In genomic region chr12:110498984-110499706, GRCh38 we compare ENCODE assay signal across 10 cellular contexts. TPM values are rescaled to one million over a fixed set of nuclear protein-coding genes. Genes with fewer than 3 reads are reported as not detected.
DNase-seq lines count a peak whose midpoint lies in the region; ATAC-seq and TF ChIP-seq lines count a peak whose summit lies in the region.
"Had no signal": no experiment of that assay in that cellular context is flagged by ENCODE, and none has a peak within 500 bp of the region (broad histone marks: within the 10 kb centered on the region; RNA-seq: fewer than 3 reads in every experiment).

No MANE protein-coding gene starts in this region.

- no peak for TF ChIP-seq POLR2A in esophagus squamous epithelium (IDR thresholded peaks at IDR 0.05)

- H3K27me3 Mint-ChIP-seq in activated CD8-positive, alpha-beta memory T cell treated with anti-CD3 and anti-CD28 coated beads, Interleukin-2, amount 10 ng/mL, durations not matched to agents 7 days and 5 days = no peaks in the 10 kb centered on the region

- H3K4me1 ChIP-seq in esophagus squamous epithelium = peaks cover 5 to 44% (median 17%) of the 10 kb centered on the region in 3 donors

- H3K27ac Mint-ChIP-seq in activated CD8-positive, alpha-beta memory T cell treated with anti-CD3 and anti-CD28 coated beads, Interleukin-2, amount 10 ng/mL, durations not matched to agents 7 days and 5 days = peak overlapping the region; percentile 82
- peak overlapping the region; percentile 71 for H3K27ac Mint-ChIP-seq in stimulated activated effector memory CD8-positive, alpha-beta T cell treated with anti-CD3 and anti-CD28 coated beads, Interleukin-12 subunit alpha, Interleukin-12 subunit beta, amount 100 ng/mL, for 72 hours

- WGBS in esophagus squamous epithelium, 2 donors = 30 to 37% methylated on average over 4 of the region's 4 CpGs

- peaks cover 37% of the 10 kb centered on the region for H3K4me1 Mint-ChIP-seq in activated CD8-positive, alpha-beta memory T cell treated with anti-CD3 and anti-CD28 coated beads, Interleukin-2, amount 10 ng/mL, durations not matched to agents 7 days and 5 days
- H3K4me1 Mint-ChIP-seq in stimulated activated effector memory CD8-positive, alpha-beta T cell treated with anti-CD3 and anti-CD28 coated beads, Interleukin-12 subunit alpha, Interleukin-12 subunit beta, amount 100 ng/mL, for 72 hours = peaks cover 26% of the 10 kb centered on the region

- intact Hi-C loops in esophagus squamous epithelium (cut with DNase I) = no loop called here

- no peak overlapping the region for H3K4me3 ChIP-seq in esophagus squamous epithelium

- no peak for ATAC-seq in activated CD8-positive, alpha-beta memory T cell treated with anti-CD3 and anti-CD28 coated beads, Interleukin-2, amount 10 ng/mL, durations not matched to agents 7 days and 5 days
- no peak for ATAC-seq in stimulated activated effector memory CD8-positive, alpha-beta T cell treated with anti-CD3 and anti-CD28 coated beads, Interleukin-12 subunit alpha, Interleukin-12 subunit beta, amount 100 ng/mL, for 72 hours
- no peak for ATAC-seq in HG03432 (IDR thresholded peaks at IDR 0.05; ENCODE audit: unreplicated experiment)
- no peak for ATAC-seq in HG02798 (IDR thresholded peaks at IDR 0.05; ENCODE audit: poor library complexity, unreplicated experiment)
- ATAC-seq: left ventricle myocardium superior had no signal

- H3K9me3 ChIP-seq in esophagus squamous epithelium = no peaks in the 10 kb centered on the region

- peak overlapping the region; percentile 0 to 97 (median 52) for H3K27ac ChIP-seq in esophagus squamous epithelium

- peaks cover 37% of the 10 kb centered on the region for H3K36me3 Mint-ChIP-seq in activated CD8-positive, alpha-beta memory T cell treated with anti-CD3 and anti-CD28 coated beads, Interleukin-2, amount 10 ng/mL, durations not matched to agents 7 days and 5 days
- H3K36me3 Mint-ChIP-seq in stimulated activated effector memory CD8-positive, alpha-beta T cell treated with anti-CD3 and anti-CD28 coated beads, Interleukin-12 subunit alpha, Interleukin-12 subunit beta, amount 100 ng/mL, for 72 hours = peaks cover 85% of the 10 kb centered on the region

- DNase-seq in activated CD8-positive, alpha-beta memory T cell treated with anti-CD3 and anti-CD28 coated beads, Interleukin-2, amount 10 ng/mL, durations not matched to agents 7 days and 5 days = no peak
- DNase-seq in activated CD8-positive, alpha-beta memory T cell treated with anti-CD3 and anti-CD28 coated beads, Interleukin-2, amount 50 U/mL, for 48 hours = no peak
- DNase-seq in SIG-M5 (lab: John Stamatoyannopoulos, UW) (peak; percentile 41), esophagus squamous epithelium (lab: John Stamatoyannopoulos, UW) (no peak)
- no peak for DNase-seq in stimulated activated effector memory CD8-positive, alpha-beta T cell treated with anti-CD3 and anti-CD28 coated beads, Interleukin-12 subunit alpha, Interleukin-12 subunit beta, amount 100 ng/mL, for 72 hours (ENCODE audit: low spot score in 2 of 2)
- DNase-seq in stimulated activated CD4-positive, alpha-beta T cell treated with anti-CD3 and anti-CD28 coated beads, Interleukin-4, amount 100 ng/mL, for 1 hour = no peak
- DNase-seq: left ventricle myocardium superior, NCI-H1930 had no signal

- CTCF ChIA-PET in activated CD8-positive, alpha-beta memory T cell treated with anti-CD3 and anti-CD28 coated beads, Interleukin-2, amount 10 ng/mL, durations not matched to agents 7 days and 5 days (lab: Charles Lee) = interaction anchor here (0.8 to 6.0 kb wide), 4 partner anchors 16 to 102 kb away, joined by 3 to 48 read pairs (median 26); partner anchors contain the start of genes ARPC3, FAM216A and GPN3

- TF ChIP-seq CTCF in esophagus squamous epithelium (IDR thresholded peaks at IDR 0.05) = no peak

- H3K9me3 Mint-ChIP-seq in activated CD8-positive, alpha-beta memory T cell treated with anti-CD3 and anti-CD28 coated beads, Interleukin-2, amount 10 ng/mL, durations not matched to agents 7 days and 5 days (ENCODE audit: low read depth) = no peaks in the 10 kb centered on the region
- H3K9me3 Mint-ChIP-seq in stimulated activated effector memory CD8-positive, alpha-beta T cell treated with anti-CD3 and anti-CD28 coated beads, Interleukin-12 subunit alpha, Interleukin-12 subunit beta, amount 100 ng/mL, for 72 hours = no peaks in the 10 kb centered on the region

- H3K4me3 Mint-ChIP-seq in activated CD8-positive, alpha-beta memory T cell treated with anti-CD3 and anti-CD28 coated beads, Interleukin-2, amount 10 ng/mL, durations not matched to agents 7 days and 5 days = peak overlapping the region; percentile 55
- H3K4me3 Mint-ChIP-seq in stimulated activated effector memory CD8-positive, alpha-beta T cell treated with anti-CD3 and anti-CD28 coated beads, Interleukin-12 subunit alpha, Interleukin-12 subunit beta, amount 100 ng/mL, for 72 hours = peak overlapping the region; percentile 92

- H3K27me3 ChIP-seq in esophagus squamous epithelium = no peaks in the 10 kb centered on the region

- peaks cover 4 to 35% (median 17%) of the 10 kb centered on the region in 3 donors for H3K36me3 ChIP-seq in esophagus squamous epithelium

RNA-seq across cellular contexts. Expression of gene VPS29, which starts 2.8 kb away (rescaled TPM):
- total RNA-seq in activated CD8-positive, alpha-beta memory T cell treated with anti-CD3 and anti-CD28 coated beads, Interleukin-2, amount 10 ng/mL, durations not matched to agents 7 days and 5 days = 100 to 1,000 TPM; 126 to 132 TPM
- total RNA-seq in esophagus squamous epithelium = 100 to 1,000 TPM in 2 of 4 donors, 10 to 100 TPM in 2; 66.9 to 146 (median 110) TPM

RNA-seq across cellular contexts. Expression of gene RAD9B, which starts 3.0 kb away (rescaled TPM):
- 1 to 10 TPM; 1.8 to 2.2 TPM for total RNA-seq in activated CD8-positive, alpha-beta memory T cell treated with anti-CD3 and anti-CD28 coated beads, Interleukin-2, amount 10 ng/mL, durations not matched to agents 7 days and 5 days
- under 1 TPM in 3 of 4 donors, not detected in 1; 0.23 to 0.76 (median 0.40) TPM for total RNA-seq in esophagus squamous epithelium

RNA-seq across cellular contexts. Expression of gene FAM216A, which starts 30.5 kb away (rescaled TPM):
- total RNA-seq in activated CD8-positive, alpha-beta memory T cell treated with anti-CD3 and anti-CD28 coated beads, Interleukin-2, amount 10 ng/mL, durations not matched to agents 7 days and 5 days = 10 to 100 TPM; 23.1 to 24.8 TPM
- total RNA-seq in esophagus squamous epithelium = 1 to 10 TPM in 3 of 4 donors, not detected in 1; 1.9 to 7.1 (median 3.4) TPM

RNA-seq across cellular contexts. Expression of gene GPN3, which starts 31.1 kb away (rescaled TPM):
- total RNA-seq in activated CD8-positive, alpha-beta memory T cell treated with anti-CD3 and anti-CD28 coated beads, Interleukin-2, amount 10 ng/mL, durations not matched to agents 7 days and 5 days = 10 to 100 TPM; 25.8 to 34.6 TPM
- total RNA-seq in esophagus squamous epithelium = 10 to 100 TPM in 3 of 4 donors, 1 to 10 TPM in 1; 5.5 to 27.1 (median 12.9) TPM

RNA-seq across cellular contexts. Expression of gene ARPC3, which starts 49.0 kb away (rescaled TPM):
- 100 to 1,000 TPM; 369 to 418 TPM for total RNA-seq in activated CD8-positive, alpha-beta memory T cell treated with anti-CD3 and anti-CD28 coated beads, Interleukin-2, amount 10 ng/mL, durations not matched to agents 7 days and 5 days
- total RNA-seq in esophagus squamous epithelium = 100 to 1,000 TPM; 439 to 894 (median 711) TPM
